In genomic region chr10:88964360-88964759, GRCh38 we compare ENCODE assay signal across 16 cellular contexts.
"Had no signal": no experiment of that assay in that cellular context is flagged by ENCODE, and none has a peak within 500 bp of the region (broad histone marks: within the 10 kb centered on the region; RNA-seq: fewer than 3 reads in every experiment).

No MANE protein-coding gene starts in this region.

- H3K9me3 Mint-ChIP-seq: immature natural killer cell, memory B cell, nephron progenitor cell had no signal

- H3K27ac Mint-ChIP-seq: immature natural killer cell; memory B cell; naive thymus-derived CD4-positive, alpha-beta T cell; nephron progenitor cell had no signal

- H3K4me1 Mint-ChIP-seq: memory B cell, nephron progenitor cell had no signal

- H3K27me3 ChIP-seq: stomach, upper lobe of left lung had no signal

- H3K4me3 Mint-ChIP-seq: immature natural killer cell; memory B cell; naive thymus-derived CD4-positive, alpha-beta T cell; nephron progenitor cell had no signal

- H3K36me3 Mint-ChIP-seq: immature natural killer cell had no signal

- H3K36me3 ChIP-seq: left ventricle myocardium inferior, lower lobe of right lung, stomach, upper lobe of left lung had no signal

- H3K27me3 Mint-ChIP-seq: memory B cell had no signal

- H3K4me3 ChIP-seq: left ventricle myocardium inferior, lower lobe of right lung, stomach, upper lobe of left lung had no signal

- ATAC-seq: esophagus mucosa; lower lobe of right lung; naive thymus-derived CD4-positive, alpha-beta T cell; sciatic nerve had no signal

- H3K27ac ChIP-seq: left ventricle myocardium inferior, lower lobe of right lung, stomach had no signal

- DNase-seq: central memory CD4-positive, alpha-beta T cell; effector memory CD4-positive, alpha-beta T cell; immature natural killer cell; left ventricle myocardium inferior; lower lobe of right lung; naive thymus-derived CD4-positive, alpha-beta T cell; nephron progenitor cell; posterior cingulate gyrus; stimulated activated CD4-positive, alpha-beta T cell treated with anti-CD3 and anti-CD28 coated beads, Interleukin-12 subunit alpha, Interleukin-12 subunit beta, amount 100 ng/mL, for 4 hours; stimulated activated naive CD4-positive, alpha-beta T cell; stomach; substantia nigra; upper lobe of left lung had no signal

- H3K9me3 ChIP-seq: left ventricle myocardium inferior, lower lobe of right lung, stomach, upper lobe of left lung had no signal
